In the genomic region with DNA sequence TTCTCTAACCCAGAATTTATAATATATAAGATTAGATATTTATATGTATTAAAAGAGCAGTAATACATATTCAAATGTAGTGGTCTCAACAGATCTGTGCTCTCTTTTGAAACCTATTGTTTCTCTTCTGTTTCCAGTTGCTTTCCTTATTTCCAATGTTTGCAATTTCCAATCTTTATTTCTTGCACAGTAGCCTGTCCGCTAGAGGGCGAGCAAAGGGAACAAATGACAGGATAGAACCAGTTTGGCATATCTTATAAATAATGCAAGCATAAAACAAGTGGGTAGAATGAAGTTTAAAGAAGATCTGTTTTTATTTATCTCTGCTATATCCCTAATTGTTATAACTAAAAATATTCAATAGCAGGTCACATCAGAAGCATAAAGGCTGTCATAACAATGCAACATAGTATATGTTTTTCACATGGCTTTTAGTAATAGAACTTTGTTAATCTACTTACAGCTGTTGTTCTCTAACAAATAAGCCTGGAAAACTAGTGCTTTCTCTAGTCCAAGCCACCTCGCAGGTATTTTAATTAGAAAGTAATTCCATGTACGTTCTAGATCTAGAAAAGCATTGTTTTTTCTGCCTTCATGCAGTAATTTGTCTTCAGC, we compare ENCODE assay signal across 8 cellular contexts. TPM values are rescaled to one million over a fixed set of nuclear protein-coding genes. Genes with fewer than 3 reads are reported as not detected.
DNase-seq lines count a peak whose midpoint lies in the region; ATAC-seq, FAIRE-seq and TF ChIP-seq lines count a peak whose summit lies in the region.

No MANE protein-coding gene starts in this region.

- peak; percentile 96 for FAIRE-seq in TTC549 (lab: Jason Lieb, UNC)

- H3K9me3 ChIP-seq in left lung = no peaks in the 10 kb centered on the region

- no peaks in the 10 kb centered on the region for H3K36me3 ChIP-seq in left lung

- DNase-seq in NOMO-1 (lab: John Stamatoyannopoulos, UW; ENCODE audit: unreplicated experiment in 2 of 2) (peak; percentile 3 to 56), NOMO-1 treated with dmso at 0.1 percent for 144 hours (lab: John Stamatoyannopoulos, UW; ENCODE audit: unreplicated experiment) (no peak), NCI-H2081 (lab: John Stamatoyannopoulos, UW) (peak; percentile 41 to 50), cerebellar cortex (ENCODE audit: low spot score) (peak; percentile 76), left lung (peak in 1 of 2 donors; percentile 53)
- DNase-seq in stimulated activated CD4-positive, alpha-beta T cell treated with anti-CD3 and anti-CD28 coated beads, Interleukin-4, amount 100 ng/mL, for 48 hours (ENCODE audit: low read depth in 2 of 2) = peak; percentile 39 to 40

- TF ChIP-seq CTCF in left lung (IDR thresholded peaks at IDR 0.05) = peak; percentile 69

- H3K4me1 ChIP-seq in left lung = no peaks in the 10 kb centered on the region

- intact Hi-C loops in left lung (cut with DNase I) = no loop called here

- peak; percentile 90 for ATAC-seq in left lung
- no peak for ATAC-seq in HG02610 (IDR thresholded peaks at IDR 0.05; ENCODE audit: unreplicated experiment)

- H3K27ac ChIP-seq in left lung = no peak overlapping the region

- no peaks in the 10 kb centered on the region for H3K27me3 ChIP-seq in left lung

- H3K4me3 ChIP-seq in left lung = no peak overlapping the region

RNA-seq across cellular contexts. Expression of a gene that starts 15.1 kb away (rescaled TPM):
- total RNA-seq in left lung = 10 to 100 TPM; 26.8 to 30.2 TPM
